10 cellular contexts compared by ENCODE assay signal in genomic region chr17:5120436-5121185, GRCh38. TPM values are rescaled to one million over a fixed set of nuclear protein-coding genes. Genes with fewer than 3 reads are reported as not detected.
DNase-seq lines count a peak whose midpoint lies in the region; ATAC-seq and TF ChIP-seq lines count a peak whose summit lies in the region.
"Not testable (repeated sequence)": the region's sequence is repeated elsewhere in the genome, so short reads cannot be mapped to it uniquely, and the experiment has no call there.
"Had no signal": no experiment of that assay in that cellular context is flagged by ENCODE, and none has a peak within 500 bp of the region (broad histone marks: within the 10 kb centered on the region; RNA-seq: fewer than 3 reads in every experiment).

No MANE protein-coding gene starts in this region.

- peak; percentile 46 for DNase-seq in LHCN-M2 (ENCODE audit: low read depth)
- DNase-seq in activated effector memory CD4-positive, alpha-beta T cell treated with anti-CD3 and anti-CD28 coated beads, Interleukin-2, amount 50 U/mL, for 16 hours: peak; percentile 45
- DNase-seq in ecto neural progenitor cell (ENCODE audit: low spot score): peak; percentile 36
- DNase-seq in lower lobe of right lung: peak; percentile 6
- DNase-seq in neuronal stem cell (ENCODE audit: low spot score): not testable (repeated sequence)
- peak; percentile 79 to 90 for DNase-seq in gastrocnemius medialis
- DNase-seq in tibial artery: peak; percentile 4 to 19

- peak overlapping the region; percentile 58 for H2BK12ac ChIP-seq in neuronal stem cell (ENCODE audit: low read length)

- not testable (repeated sequence) for H3K4me2 ChIP-seq in neuronal stem cell (ENCODE audit: insufficient read depth, low read length, poor library complexity, severe bottlenecking)

- not testable (repeated sequence) for H2BK5ac ChIP-seq in neuronal stem cell (ENCODE audit: low read length)

- not testable (repeated sequence) for H3K4me3 ChIP-seq in lower lobe of right lung; neuronal stem cell (ENCODE audit: low read length in 2 of 2); tibial artery
- peak overlapping the region in 3 of 4 donors; percentile 65 to 78 (median 70) for H3K4me3 ChIP-seq in gastrocnemius medialis

- not testable (repeated sequence) for TF ChIP-seq POLR2A in gastrocnemius medialis (IDR thresholded peaks at IDR 0.05)

- H2BK120ac ChIP-seq in neuronal stem cell (ENCODE audit: low read depth, low read length): not testable (repeated sequence)

- H3K4me1 ChIP-seq in lower lobe of right lung; neuronal stem cell (ENCODE audit: control insufficient read depth in 2 of 2, insufficient read depth in 1 of 2, low read depth in 1 of 2, low read length in 2 of 2): not testable (repeated sequence)
- H3K4me1 ChIP-seq in gastrocnemius medialis (peaks cover 18 to 27% of the 10 kb centered on the region in 2 donors), tibial artery (peaks cover 0 to 19% (median 12%) of the 10 kb centered on the region in 4 donors)

- intact Hi-C loops in lower lobe of right lung (cut with DNase I); tibial artery (cut with DNase I; ENCODE audit: low total_unique reads): not testable (repeated sequence)
- intact Hi-C loops in gastrocnemius medialis (cut with DNase I; ENCODE audit: low total_unique reads): loop anchor here (5.0 kb wide), 1 partner anchor 118 kb away; no protein-coding TSS in a partner anchor

- no CpG with 5 or more reads among the region's 6 CpGs for WGBS in neuronal stem cell (ENCODE audit: extremely low coverage in 2 of 2, insufficient read length in 2 of 2, insufficient replicate concordance in 1 of 2), 2 donors

- H4K91ac ChIP-seq in neuronal stem cell (ENCODE audit: low read depth, low read length, poor library complexity): not testable (repeated sequence)

- H2BK15ac ChIP-seq in neuronal stem cell (ENCODE audit: low read length): not testable (repeated sequence)

- H2AK5ac ChIP-seq in neuronal stem cell (ENCODE audit: low read depth, low read length): not testable (repeated sequence)

- not testable (repeated sequence) for H3K79me1 ChIP-seq in neuronal stem cell (ENCODE audit: low read depth, low read length)

- in situ Hi-C loops in gastrocnemius medialis (cut with MboI; ENCODE audit: low sequenced_read_pairs in 4 of 4): not testable (repeated sequence)

- H3K4ac ChIP-seq in neuronal stem cell (ENCODE audit: low read length): not testable (repeated sequence)

- not testable (repeated sequence) for H3K9me3 ChIP-seq in lower lobe of right lung, gastrocnemius medialis, tibial artery
- peaks cover 8 to 11% of the 10 kb centered on the region in 2 donors for H3K9me3 ChIP-seq in neuronal stem cell (replicated peaks in 1 of 2; ENCODE audit: control insufficient read depth in 2 of 2, insufficient read depth in 1 of 2, low read depth in 1 of 2, low read length in 2 of 2)

- not testable (repeated sequence) for H3K27ac ChIP-seq in lower lobe of right lung; neuronal stem cell (replicated peaks; ENCODE audit: low read length); tibial artery
- H3K27ac ChIP-seq in gastrocnemius medialis: peak overlapping the region; percentile 86 to 92 (median 88)

- not testable (repeated sequence) for H4K8ac ChIP-seq in neuronal stem cell (ENCODE audit: low read depth, low read length)

- not testable (repeated sequence) for H3K9ac ChIP-seq in neuronal stem cell (ENCODE audit: low read depth, low read length, poor library complexity)

- not testable (repeated sequence) for ATAC-seq in lower lobe of right lung
- peak; percentile 34 to 43 for ATAC-seq in gastrocnemius medialis

- not testable (repeated sequence) for H2AFZ ChIP-seq in neuronal stem cell (ENCODE audit: low read length)

- not testable (repeated sequence) for TF ChIP-seq CTCF in lower lobe of right lung (IDR thresholded peaks at IDR 0.05); gastrocnemius medialis (IDR thresholded peaks at IDR 0.05 in 4 of 5, conservative IDR thresholded peaks at IDR 0.05 in 1 of 5); tibial artery (IDR thresholded peaks at IDR 0.05)

- not testable (repeated sequence) for H3K23ac ChIP-seq in neuronal stem cell (ENCODE audit: low read depth, low read length, poor library complexity)

- H3K27me3 ChIP-seq in lower lobe of right lung (ENCODE audit: low read depth): peaks cover 42% of the 10 kb centered on the region
- peaks cover 0 to 32% (median 7%) of the 10 kb centered on the region in 3 experiments for H3K27me3 ChIP-seq in neuronal stem cell (ENCODE audit: control insufficient read depth in 3 of 3, insufficient read depth in 3 of 3, low read depth in 1 of 3, low read length in 3 of 3)
- H3K27me3 ChIP-seq in gastrocnemius medialis: peaks cover 9 to 12% (median 11%) of the 10 kb centered on the region in 3 donors
- peaks cover 0 to 54% of the 10 kb centered on the region in 2 donors for H3K27me3 ChIP-seq in tibial artery

- not testable (repeated sequence) for H3K36me3 ChIP-seq in lower lobe of right lung; neuronal stem cell (replicated peaks in 1 of 2; ENCODE audit: control insufficient read depth in 2 of 2, insufficient read depth in 2 of 2, low read length in 2 of 2); gastrocnemius medialis; tibial artery

- not testable (repeated sequence) for H3K18ac ChIP-seq in neuronal stem cell (ENCODE audit: low read length)

- not testable (repeated sequence) for H3K14ac ChIP-seq in neuronal stem cell (ENCODE audit: low read length)

RNA-seq across cellular contexts. Expression of gene USP6, which starts 4.8 kb away (rescaled TPM):
- total RNA-seq in LHCN-M2 (2014; rRNA removed) (under 0.01 TPM in 1 of 2 replicates, not detected in the other), lower lobe of right lung (0.30 TPM), gastrocnemius medialis (under 1 TPM; 0.26 to 0.97 (median 0.63) TPM)
- 0.04 TPM for polyA plus RNA-seq in LHCN-M2 (2012)
- 0.03 TPM for polyA plus RNA-seq in neuronal stem cell (2013, experiment 1 of 2)
- 0.04 TPM for polyA plus RNA-seq in neuronal stem cell (2013, experiment 2 of 2)
- total RNA-seq: HT1080, MCF 10A had no signal

RNA-seq across cellular contexts. Expression of gene ZNF232, which starts 8.9 kb away (rescaled TPM):
- total RNA-seq in LHCN-M2 (2014; rRNA removed) (7.8 and 7.9 TPM in 2 replicates), lower lobe of right lung (11.4 TPM), gastrocnemius medialis (10 to 100 TPM in 1 of 4 donors, 1 to 10 TPM in 3; 5.8 to 13.5 (median 7.7) TPM)
- 4.6 TPM for polyA plus RNA-seq in LHCN-M2 (2012)
- polyA plus RNA-seq in neuronal stem cell (2013, experiment 1 of 2): 25.0 TPM
- 24.4 TPM for polyA plus RNA-seq in neuronal stem cell (2013, experiment 2 of 2)

RNA-seq across cellular contexts. Expression of gene ZFP3, which starts 42.3 kb away (rescaled TPM):
- total RNA-seq in LHCN-M2 (2014; rRNA removed) (0.06 and 0.17 TPM in 2 replicates), lower lobe of right lung (7.1 TPM), gastrocnemius medialis (10 to 100 TPM in 1 of 4 donors, 1 to 10 TPM in 3; 6.1 to 11.4 (median 7.6) TPM)
- polyA plus RNA-seq in LHCN-M2 (2012): 0.16 TPM
- 0.32 TPM for polyA plus RNA-seq in neuronal stem cell (2013, experiment 1 of 2)
- 0.25 TPM for polyA plus RNA-seq in neuronal stem cell (2013, experiment 2 of 2)
- total RNA-seq: HT1080, MCF 10A had no signal
- polyA plus RNA-seq: K562 had no signal
